In the genomic region with DNA sequence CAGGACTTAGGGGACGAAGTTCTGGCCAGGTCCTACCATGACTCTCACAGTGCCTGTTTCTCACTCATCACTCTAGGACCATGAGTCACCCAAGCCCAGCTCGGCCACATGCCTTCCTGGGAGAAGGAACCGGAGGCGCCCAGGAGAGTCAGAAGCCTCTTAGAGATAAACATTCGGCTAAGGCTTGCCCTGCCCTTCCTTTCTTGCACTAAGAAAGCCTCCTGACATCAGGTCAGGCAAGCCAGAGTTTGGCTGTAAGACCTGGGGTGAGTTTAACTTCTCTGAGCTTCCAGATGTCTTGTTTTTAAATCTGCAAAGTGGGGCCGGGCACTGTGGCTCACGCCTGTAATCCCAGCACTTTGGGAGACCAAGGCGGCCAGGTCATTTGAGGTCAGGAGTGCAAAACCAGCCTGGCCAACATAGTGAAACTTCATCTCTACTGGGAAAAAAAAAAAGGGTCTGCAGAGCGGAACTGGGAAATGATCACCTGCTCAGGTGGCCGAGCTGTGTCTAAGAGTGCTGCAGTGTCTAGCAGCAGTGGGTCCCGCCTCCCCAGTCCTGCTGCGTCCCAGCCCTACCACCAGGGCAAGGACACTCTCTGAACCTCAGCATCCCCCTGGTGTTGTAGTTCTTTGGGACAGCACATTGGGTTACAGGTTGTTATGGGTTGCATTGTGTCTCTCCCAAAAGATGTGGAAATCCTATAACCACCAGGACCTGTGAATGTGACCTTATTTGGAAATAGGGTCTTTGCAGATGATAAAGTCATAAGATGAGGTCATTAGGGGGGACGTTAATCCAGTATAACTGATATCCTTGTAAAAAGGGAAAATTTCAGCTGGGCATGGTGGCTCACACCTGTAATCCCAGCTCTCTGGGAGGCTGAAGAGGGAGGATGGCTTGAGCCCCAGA, we compare ENCODE assay signal across 9 cellular contexts. TPM values are rescaled to one million over a fixed set of nuclear protein-coding genes. Genes with fewer than 3 reads are reported as not detected.
DNase-seq lines count a peak whose midpoint lies in the region; TF ChIP-seq lines count a peak whose summit lies in the region.
"Had no signal": no experiment of that assay in that cellular context is flagged by ENCODE, and none has a peak within 500 bp of the region (broad histone marks: within the 10 kb centered on the region; RNA-seq: fewer than 3 reads in every experiment).

No MANE protein-coding gene starts in this region.

- H3K9me3 Mint-ChIP-seq in endodermal cell (peaks cover 6% of the 10 kb centered on the region), osteocyte (ENCODE audit: unreplicated experiment) (no peaks in the 10 kb centered on the region)

- WGBS in endodermal cell (ENCODE audit: insufficient coverage in 1 of 2, insufficient read length in 1 of 2), 2 experiments = 92 to 93% methylated on average over 10 to 13 of the region's 13 CpGs

- H3K4me2 ChIP-seq in OCI-LY3 (ENCODE audit: low read length) = peak overlapping the region; percentile 56

- peaks cover 6% of the 10 kb centered on the region; the same call in 1 of the 2 replicates for H4K20me1 ChIP-seq in OCI-LY3 (ENCODE audit: insufficient read depth, low read length)

- H3K4me3 ChIP-seq in OCI-LY3 (ENCODE audit: low read length) (peak overlapping the region; percentile 33; the same call in 1 of the 2 replicates), endodermal cell (ENCODE audit: low read length) (no peak overlapping the region)
- H3K4me3 ChIP-seq: lung had no signal

- H3K4me1 Mint-ChIP-seq in endodermal cell = peaks cover 12% of the 10 kb centered on the region
- peaks cover 36% of the 10 kb centered on the region for H3K4me1 Mint-ChIP-seq in osteocyte (ENCODE audit: unreplicated experiment)

- H3K79me2 ChIP-seq in OCI-LY3 (ENCODE audit: low read length) = peaks cover 32% of the 10 kb centered on the region

- H3K4me3 Mint-ChIP-seq in endodermal cell (no peak overlapping the region), osteocyte (ENCODE audit: unreplicated experiment) (peak overlapping the region; percentile 53)

- H3K27ac Mint-ChIP-seq in endodermal cell (no peak overlapping the region), osteocyte (ENCODE audit: unreplicated experiment) (peak overlapping the region; percentile 47)

- no peaks in the 10 kb centered on the region for H3K9me3 ChIP-seq in OCI-LY3 (ENCODE audit: insufficient read depth, low read length)
- peaks cover 5% of the 10 kb centered on the region for H3K9me3 ChIP-seq in endodermal cell (ENCODE audit: control insufficient read depth, low read length)

- TF ChIP-seq CTCF in OCI-LY3 (IDR thresholded peaks at IDR 0.05; ENCODE audit: low read depth, low read length) (no peak), endodermal cell (conservative IDR thresholded peaks at IDR 0.05) (peak; percentile 63), osteocyte (IDR thresholded peaks at IDR 0.05) (no peak)

- H3K27ac ChIP-seq in OCI-LY3 (ENCODE audit: low read length) (peak overlapping the region; percentile 38), endodermal cell (ENCODE audit: low read depth, low read length) (no peak overlapping the region)

- peaks cover 6% of the 10 kb centered on the region for H3K36me3 Mint-ChIP-seq in endodermal cell (ENCODE audit: low read depth)
- H3K36me3 Mint-ChIP-seq in osteocyte (ENCODE audit: unreplicated experiment) = peaks cover 11% of the 10 kb centered on the region

- H3K27me3 Mint-ChIP-seq in endodermal cell (ENCODE audit: insufficient read depth) = peaks cover 5% of the 10 kb centered on the region
- H3K27me3 Mint-ChIP-seq in osteocyte (ENCODE audit: unreplicated experiment) = peaks cover under 1% of the 10 kb centered on the region

- H3K27me3 ChIP-seq in OCI-LY3 (ENCODE audit: low read depth, low read length) (no peaks in the 10 kb centered on the region), endodermal cell (ENCODE audit: control insufficient read depth, insufficient read depth, low read length, poor library complexity, severe bottlenecking) (no peaks in the 10 kb centered on the region)

- H2AFZ ChIP-seq in OCI-LY3 (ENCODE audit: low read depth, low read length) = peak overlapping the region; percentile 84; the same call in 1 of the 2 replicates

- H3K9ac ChIP-seq in OCI-LY3 (ENCODE audit: low read length) (peak overlapping the region; percentile 32; the same call in 1 of the 2 replicates), endodermal cell (ENCODE audit: extremely low read depth, low read length, poor library complexity, severe bottlenecking) (no peak overlapping the region)

- DNase-seq in DMS53 (lab: John Stamatoyannopoulos, UW) = peak; percentile 26
- DNase-seq in DMS53 treated with DMSO at 0.1 percent for 48 hours (lab: John Stamatoyannopoulos, UW; ENCODE audit: unreplicated experiment) = no peak
- DNase-seq in endodermal cell = peak; percentile 81
- no peak for DNase-seq in osteocyte (ENCODE audit: extremely low spot score, unreplicated experiment)
- no peak for DNase-seq in stimulated activated CD4-positive, alpha-beta T cell treated with anti-CD3 and anti-CD28 coated beads, Interleukin-4, amount 100 ng/mL, for 4 hours
- DNase-seq in pons (ENCODE audit: low spot score) = no peak
- DNase-seq in LoVo (ENCODE audit: low spot score) = no peak

- H3K4me1 ChIP-seq in OCI-LY3 (ENCODE audit: low read length) = peaks cover 36% of the 10 kb centered on the region
- peaks cover 8% of the 10 kb centered on the region for H3K4me1 ChIP-seq in endodermal cell (ENCODE audit: control insufficient read depth, insufficient read depth, low read length)

- H3K36me3 ChIP-seq in OCI-LY3 (replicated peaks; ENCODE audit: low read depth, low read length) = peaks cover 9% of the 10 kb centered on the region
- H3K36me3 ChIP-seq in endodermal cell (ENCODE audit: control insufficient read depth, insufficient read depth, low read length) = peaks cover 4% of the 10 kb centered on the region

RNA-seq across cellular contexts. Expression of gene CARS1, which starts 1.8 kb away (rescaled TPM):
- total RNA-seq in endodermal cell (10 to 100 TPM; 48.0 to 52.8 TPM), osteocyte (134 and 148 TPM in 2 replicates)
- 59.6 TPM for polyA plus RNA-seq in endodermal cell (2013, experiment 1 of 2)
- polyA plus RNA-seq in endodermal cell (2013, experiment 2 of 2) = 35.9 TPM

Comparison
In these comparisons a context has a peak if more than half of its experiments do, and no peak if none do; other contexts are left out.
1. DNase-seq: peak in DMS53 (single experiment) and endodermal cell (single experiment); none in DMS53 treated with DMSO at 0.1 percent for 48 hours (single experiment), osteocyte (single experiment), stimulated activated CD4-positive, alpha-beta T cell treated with anti-CD3 and anti-CD28 coated beads, Interleukin-4, amount 100 ng/mL, for 4 hours (0 of 2), pons (single experiment) and LoVo (single experiment).